9 cellular contexts compared by ENCODE assay signal in genomic region chr3:147392083-147392916, GRCh38. TPM values are rescaled to one million over a fixed set of nuclear protein-coding genes. Genes with fewer than 3 reads are reported as not detected.
DNase-seq lines count a peak whose midpoint lies in the region; ATAC-seq, FAIRE-seq and TF ChIP-seq lines count a peak whose summit lies in the region.
"Had no signal": no experiment of that assay in that cellular context is flagged by ENCODE, and none has a peak within 500 bp of the region (broad histone marks: within the 10 kb centered on the region; RNA-seq: fewer than 3 reads in every experiment).

No MANE protein-coding gene starts in this region.

- TF ChIP-seq POLR2A in esophagus muscularis mucosa (IDR thresholded peaks at IDR 0.05; ENCODE audit: low read depth), result no peak

- no peaks in the 10 kb centered on the region for H3K9me3 ChIP-seq in esophagus muscularis mucosa

- 4% methylated on average over 34 of the region's 55 CpGs for WGBS in esophagus muscularis mucosa

- ATAC-seq in GM18870 (IDR thresholded peaks at IDR 0.05; ENCODE audit: unreplicated experiment) (no peak), GM18858 (IDR thresholded peaks at IDR 0.05; ENCODE audit: unreplicated experiment) (no peak)

- peak overlapping the region; percentile 84 for H3K4me3 Mint-ChIP-seq in nephron progenitor cell

- peaks cover 68% of the 10 kb centered on the region for H3K4me1 Mint-ChIP-seq in nephron progenitor cell

- H3K27me3 Mint-ChIP-seq in nephron progenitor cell (ENCODE audit: low read depth, poor library complexity), result peaks cover 100% of the 10 kb centered on the region

- peak overlapping the region; percentile 64 for H3K4me3 ChIP-seq in AG10803 (ENCODE audit: low read length)
- H3K4me3 ChIP-seq in esophagus muscularis mucosa, result peak overlapping the region; percentile 24 to 48 (median 42)

- H3K4me1 ChIP-seq in esophagus muscularis mucosa, result peaks cover 28 to 70% (median 57%) of the 10 kb centered on the region in 4 donors

- peaks cover 10 to 100% (median 96%) of the 10 kb centered on the region in 4 donors for H3K27me3 ChIP-seq in esophagus muscularis mucosa

- no peaks in the 10 kb centered on the region for H3K36me3 Mint-ChIP-seq in nephron progenitor cell (ENCODE audit: low read depth)

- H3K27ac ChIP-seq in esophagus muscularis mucosa (replicated peaks in 1 of 4), result no peak overlapping the region

- TF ChIP-seq EP300 in esophagus muscularis mucosa (IDR thresholded peaks at IDR 0.05), result no peak

- H3K27ac Mint-ChIP-seq in nephron progenitor cell, result no peak overlapping the region

- FAIRE-seq in GM19239 (lab: Jason Lieb, UNC), result no peak

- DNase-seq in AG10803 (ENCODE audit: low read depth) (peak; percentile 78), NCI-H510A (lab: John Stamatoyannopoulos, UW) (peak; percentile 93), esophagus muscularis mucosa (ENCODE audit: extremely low spot score) (no peak), nephron progenitor cell (peak; percentile 75), GM19239 (ENCODE audit: insufficient read length, low spot score) (no peak), hepatic stellate cell (ENCODE audit: low spot score) (no peak)

- no peaks in the 10 kb centered on the region for H3K9me3 Mint-ChIP-seq in nephron progenitor cell

- intact Hi-C loops in esophagus muscularis mucosa (cut with DNase I), result no loop called here

- TF ChIP-seq CTCF in AG10803 (conservative IDR thresholded peaks at IDR 0.05; ENCODE audit: low read length) (peak; percentile 40), esophagus muscularis mucosa (IDR thresholded peaks at IDR 0.05) (no peak), nephron progenitor cell (IDR thresholded peaks at IDR 0.05) (peak; percentile 26)

- H3K36me3 ChIP-seq in esophagus muscularis mucosa, result no peaks in the 10 kb centered on the region

RNA-seq across cellular contexts. Expression of gene ZIC4, which starts 14.0 kb away (rescaled TPM):
- not detected for total RNA-seq in esophagus muscularis mucosa
- total RNA-seq: renal cortical epithelial cell had no signal

RNA-seq across cellular contexts. Expression of gene ZIC1, which starts 16.9 kb away (rescaled TPM):
- not detected for total RNA-seq in esophagus muscularis mucosa
- total RNA-seq: renal cortical epithelial cell had no signal

Comparison
In these comparisons a context has a peak if more than half of its experiments do, and no peak if none do; other contexts are left out.
1. DNase-seq: peak in AG10803 (single experiment), NCI-H510A (single experiment) and nephron progenitor cell (single experiment); none in esophagus muscularis mucosa (single experiment), GM19239 (single experiment) and hepatic stellate cell (single experiment).
2. CTCF ChIP-seq: peak in AG10803 (single experiment) and nephron progenitor cell (single experiment); none in esophagus muscularis mucosa (0 of 3).